ENCODE assay signal across 1 cellular context in genomic region chr1:168170552-168171508, GRCh38.
TF ChIP-seq lines count a peak whose summit lies in the region.

No MANE protein-coding gene starts in this region.

TF ChIP-seq in K562, 482 proteins besides CTCF, POLR2A, EP300 and RAD21 (continued from another document and continues in another):
- no peak for TF ChIP-seq CUX1 (CRISPR knock-in tag; IDR thresholded peaks at IDR 0.05)
- TF ChIP-seq SAP30 (IDR thresholded peaks at IDR 0.05; ENCODE audit: borderline replicate concordance, insufficient read depth, low read depth, low read length, poor library complexity, severe bottlenecking), result no peak
- TF ChIP-seq ZNF224 (CRISPR knock-in tag; IDR thresholded peaks at IDR 0.05), result no peak
- TF ChIP-seq ZNF175 (CRISPR knock-in tag; IDR thresholded peaks at IDR 0.05; ENCODE audit: low read depth), result peak; percentile 71; the same call in 1 of the 2 replicates
- no peak for TF ChIP-seq MCM2 (IDR thresholded peaks at IDR 0.05; ENCODE audit: low read depth)
- no peak for TF ChIP-seq NR4A1 (CRISPR knock-in tag; IDR thresholded peaks at IDR 0.05)
- TF ChIP-seq NR4A1 (tag; IDR thresholded peaks at IDR 0.05), result no peak
- TF ChIP-seq ZNF77 (CRISPR knock-in tag; IDR thresholded peaks at IDR 0.05), result no peak
- no peak for TF ChIP-seq MLLT1 (IDR thresholded peaks at IDR 0.05)
- TF ChIP-seq TCF15 (CRISPR knock-in tag; IDR thresholded peaks at IDR 0.05), result no peak
- no peak for TF ChIP-seq ZNF398 (CRISPR knock-in tag; IDR thresholded peaks at IDR 0.05)
- no peak for TF ChIP-seq STAG1 (CRISPR knock-in tag; IDR thresholded peaks at IDR 0.05; ENCODE audit: borderline replicate concordance)
- TF ChIP-seq PYGO2 (tag; IDR thresholded peaks at IDR 0.05), result no peak
- TF ChIP-seq DPF2 (IDR thresholded peaks at IDR 0.05), result no peak
- no peak for TF ChIP-seq FOXP1 (CRISPR knock-in tag; IDR thresholded peaks at IDR 0.05)
- no peak for TF ChIP-seq ZNF140 (CRISPR knock-in tag; IDR thresholded peaks at IDR 0.05)
- TF ChIP-seq HDGF (IDR thresholded peaks at IDR 0.05), result 0 out of 2 replicates have a peak, but pooled peaks have one; percentile 38
- TF ChIP-seq STAT6 (CRISPR knock-in tag; IDR thresholded peaks at IDR 0.05), result no peak
- no peak for TF ChIP-seq CBFB (CRISPR knock-in tag; IDR thresholded peaks at IDR 0.05)
- TF ChIP-seq SMAD4 (CRISPR knock-in tag; conservative IDR thresholded peaks at IDR 0.05), result peak; percentile 53
- no peak for TF ChIP-seq RBM34 (IDR thresholded peaks at IDR 0.05; ENCODE audit: borderline replicate concordance, insufficient read depth, low read length)
- no peak for TF ChIP-seq PTBP1 (IDR thresholded peaks at IDR 0.05; ENCODE audit: low read depth, low read length)
- TF ChIP-seq ZMIZ1 (IDR thresholded peaks at IDR 0.05; ENCODE audit: low read depth in 2 of 2, low read length in 2 of 2), result no peak
- TF ChIP-seq ZBTB49 (CRISPR knock-in tag; IDR thresholded peaks at IDR 0.05; ENCODE audit: borderline replicate concordance), result no peak
- no peak for TF ChIP-seq EHMT2 (IDR thresholded peaks at IDR 0.05)
- peak; percentile 64 for TF ChIP-seq ATF3 (IDR thresholded peaks at IDR 0.05)
- TF ChIP-seq ATF3 (CRISPR knock-in tag; conservative IDR thresholded peaks at IDR 0.05), result no peak
- TF ChIP-seq ILK (tag; IDR thresholded peaks at IDR 0.05; ENCODE audit: borderline replicate concordance, low read depth), result peak; percentile 35; the same call in 1 of the 2 replicates
- no peak for TF ChIP-seq ZNF512 (tag; IDR thresholded peaks at IDR 0.05)
- TF ChIP-seq PTRF (tag; IDR thresholded peaks at IDR 0.05), result peak; percentile 33; the same call in 1 of the 2 replicates
- no peak for TF ChIP-seq SMARCB1 (IDR thresholded peaks at IDR 0.05; ENCODE audit: insufficient read length, low read depth)
- TF ChIP-seq PRMT5 (CRISPR knock-in tag; IDR thresholded peaks at IDR 0.05), result no peak
- peak; percentile 60 for TF ChIP-seq GABPA (tag; conservative IDR thresholded peaks at IDR 0.05; ENCODE audit: low read depth)
- TF ChIP-seq PHTF2 (CRISPR knock-in tag; IDR thresholded peaks at IDR 0.05), result no peak
- no peak for TF ChIP-seq RBM39 (optimal IDR thresholded peaks at IDR 0.05; ENCODE audit: low read depth, low read length)
- TF ChIP-seq PHF20 (IDR thresholded peaks at IDR 0.05; ENCODE audit: partially characterized antibody), result peak; percentile 68
